In genomic region chr12:93591137-93591868, GRCh38 we compare ENCODE assay signal across 8 cellular contexts. TPM values are rescaled to one million over a fixed set of nuclear protein-coding genes. Genes with fewer than 3 reads are reported as not detected.
DNase-seq lines count a peak whose midpoint lies in the region; ATAC-seq and TF ChIP-seq lines count a peak whose summit lies in the region.

No MANE protein-coding gene starts in this region.

- peaks cover 53% of the 10 kb centered on the region for H3K27me3 Mint-ChIP-seq in activated CD4-positive, alpha-beta T cell treated with anti-CD3 and anti-CD28 coated beads for 36 hours
- peaks cover 49 to 51% of the 10 kb centered on the region in 2 donors for H3K27me3 Mint-ChIP-seq in effector memory CD8-positive, alpha-beta T cell

- WGBS in lower leg skin, 2 donors: 1 to 3% methylated on average over 35 to 37 of the region's 37 CpGs

- peak; percentile 1 for DNase-seq in NCI-H1436 (lab: John Stamatoyannopoulos, UW)
- DNase-seq in NCI-H1436 treated with DMSO at 0.1 percent for 48 hours (lab: John Stamatoyannopoulos, UW): no peak
- peak; percentile 52 for DNase-seq in NCI-H146 treated with DMSO at 0.1 percent for 48 hours (lab: John Stamatoyannopoulos, UW; ENCODE audit: unreplicated experiment)
- DNase-seq in activated CD4-positive, alpha-beta T cell treated with anti-CD3 and anti-CD28 coated beads for 36 hours: peak; percentile 54
- peak; percentile 10 to 21 (median 17) for DNase-seq in effector memory CD8-positive, alpha-beta T cell
- peak; percentile 60 to 95 for DNase-seq in lower leg skin (ENCODE audit: low spot score in 2 of 2)
- peak; percentile 49 for DNase-seq in stimulated activated CD8-positive, alpha-beta memory T cell treated with anti-CD3 and anti-CD28 coated beads, Interleukin-4, amount 100 ng/mL, for 48 hours

- no peaks in the 10 kb centered on the region for H3K36me3 Mint-ChIP-seq in activated CD4-positive, alpha-beta T cell treated with anti-CD3 and anti-CD28 coated beads for 36 hours (ENCODE audit: low read depth)
- H3K36me3 Mint-ChIP-seq in effector memory CD8-positive, alpha-beta T cell (ENCODE audit: insufficient read depth): no peaks in the 10 kb centered on the region

- H3K4me3 Mint-ChIP-seq in activated CD4-positive, alpha-beta T cell treated with anti-CD3 and anti-CD28 coated beads for 36 hours: peak overlapping the region; percentile 75
- peak overlapping the region; percentile 82 to 90 for H3K4me3 Mint-ChIP-seq in effector memory CD8-positive, alpha-beta T cell

- POLR2A ChIA-PET in activated CD4-positive, alpha-beta T cell treated with anti-CD3 and anti-CD28 coated beads for 36 hours (lab: Charles Lee): no interaction called here

- ATAC-seq in HG02642 (IDR thresholded peaks at IDR 0.05; ENCODE audit: poor library complexity, unreplicated experiment): peak; percentile 92
- peak; percentile 75 for ATAC-seq in activated CD4-positive, alpha-beta T cell treated with anti-CD3 and anti-CD28 coated beads for 36 hours
- peak; percentile 84 for ATAC-seq in effector memory CD8-positive, alpha-beta T cell (replicated peaks)

- CTCF ChIA-PET in activated CD4-positive, alpha-beta T cell treated with anti-CD3 and anti-CD28 coated beads for 36 hours (lab: Charles Lee): interaction anchor here (1.3 to 1.8 kb wide), 4 partner anchors 17 to 510 kb away, joined by 3 to 7 read pairs (median 4); no protein-coding TSS in a partner anchor

- H3K4me3 ChIP-seq in lower leg skin (ENCODE audit: low read depth, poor library complexity, severe bottlenecking): peak overlapping the region; percentile 25

- intact Hi-C loops in activated CD4-positive, alpha-beta T cell treated with anti-CD3 and anti-CD28 coated beads for 36 hours (cut with DNase I, micrococcal nuclease): loop anchor here in 1 of 2 experiments (1.0 to 2.0 kb wide), 2 partner anchors 17 to 21 kb away; no protein-coding TSS in a partner anchor
- intact Hi-C loops in lower leg skin (cut with DNase I; ENCODE audit: low total_unique reads): no loop called here

- no peaks in the 10 kb centered on the region for H3K9me3 Mint-ChIP-seq in activated CD4-positive, alpha-beta T cell treated with anti-CD3 and anti-CD28 coated beads for 36 hours (ENCODE audit: low read depth)
- no peaks in the 10 kb centered on the region for H3K9me3 Mint-ChIP-seq in effector memory CD8-positive, alpha-beta T cell

- peaks cover 7% of the 10 kb centered on the region for H3K4me1 Mint-ChIP-seq in activated CD4-positive, alpha-beta T cell treated with anti-CD3 and anti-CD28 coated beads for 36 hours
- peaks cover 5 to 13% of the 10 kb centered on the region in 2 donors for H3K4me1 Mint-ChIP-seq in effector memory CD8-positive, alpha-beta T cell (ENCODE audit: low read depth in 2 of 2)

- TF ChIP-seq CTCF in lower leg skin (IDR thresholded peaks at IDR 0.05): no peak

- no peak for TF ChIP-seq POLR2A in lower leg skin (IDR thresholded peaks at IDR 0.05)

- H3K27ac Mint-ChIP-seq in activated CD4-positive, alpha-beta T cell treated with anti-CD3 and anti-CD28 coated beads for 36 hours: peak overlapping the region; percentile 1
- H3K27ac Mint-ChIP-seq in effector memory CD8-positive, alpha-beta T cell: peak overlapping the region; percentile 10 to 62

RNA-seq across cellular contexts. Expression of gene SOCS2, which starts 18.8 kb away (rescaled TPM):
- 10 to 100 TPM in 1 of 2 experiments, 1 to 10 TPM in 1; 8.9 to 11.5 TPM for total RNA-seq in activated CD4-positive, alpha-beta T cell treated with anti-CD3 and anti-CD28 coated beads for 36 hours
- total RNA-seq in lower leg skin: 10 to 100 TPM in 2 of 4 donors, 1 to 10 TPM in 2; 4.2 to 14.2 (median 9.2) TPM
